ENCODE assay signal across 9 cellular contexts in genomic region chr7:37446371-37446770, GRCh38. TPM values are rescaled to one million over a fixed set of nuclear protein-coding genes. Genes with fewer than 3 reads are reported as not detected.
DNase-seq lines count a peak whose midpoint lies in the region; ATAC-seq and TF ChIP-seq lines count a peak whose summit lies in the region.
"Had no signal": no experiment of that assay in that cellular context is flagged by ENCODE, and none has a peak within 500 bp of the region (broad histone marks: within the 10 kb centered on the region; RNA-seq: fewer than 3 reads in every experiment).

No MANE protein-coding gene starts in this region.

- WGBS in stomach, 5 donors = 70 to 86% (median 82%) methylated on average over 3 of the region's 3 CpGs

- H3K4me3 ChIP-seq in stomach = no peak overlapping the region

- no peaks in the 10 kb centered on the region for H3K36me3 ChIP-seq in stomach

- peak overlapping the region in 1 of 5 donors; percentile 95 for H3K27ac ChIP-seq in stomach
- H3K27ac ChIP-seq: RWPE1 had no signal

- POLR2A ChIA-PET in activated CD4-positive, alpha-beta memory T cell treated with anti-CD3 and anti-CD28 coated beads, Interleukin-2, amount 10 ng/mL, durations not matched to agents 7 days and 5 days (lab: Charles Lee) = interaction anchor here (1.0 to 5.6 kb wide), 4 partner anchors 14 to 113 kb away, joined by 3 to 56 read pairs (median 4); no protein-coding TSS in a partner anchor

- no peak for ATAC-seq in activated CD8-positive, alpha-beta memory T cell treated with anti-CD3 and anti-CD28 coated beads, Interleukin-2, amount 10 ng/mL, durations not matched to agents 7 days and 5 days
- ATAC-seq in stimulated activated memory B cell treated with anti-CD40 and anti-IgM and Interleukin-4, amounts not matched to agents 10 μg/mL and 1 μg/mL and 100 μg/mL, for 72 hours = no peak

- no peak for TF ChIP-seq EP300 in stomach (IDR thresholded peaks at IDR 0.05)

- CTCF ChIA-PET in activated CD8-positive, alpha-beta memory T cell treated with anti-CD3 and anti-CD28 coated beads, Interleukin-2, amount 10 ng/mL, durations not matched to agents 7 days and 5 days (lab: Charles Lee) = interaction anchor here (0.6 to 3.1 kb wide), 5 partner anchors 10 to 162 kb away, joined by 3 to 21 read pairs (median 3); no protein-coding TSS in a partner anchor
- CTCF ChIA-PET in activated CD4-positive, alpha-beta memory T cell treated with anti-CD3 and anti-CD28 coated beads, Interleukin-2, amount 10 ng/mL, durations not matched to agents 7 days and 5 days (lab: Charles Lee) = interaction anchor here (1.1 to 2.0 kb wide), 4 partner anchors 82 to 162 kb away, joined by 3 to 7 read pairs (median 4); no protein-coding TSS in a partner anchor

- DNase-seq in activated CD8-positive, alpha-beta memory T cell treated with anti-CD3 and anti-CD28 coated beads, Interleukin-2, amount 10 ng/mL, durations not matched to agents 7 days and 5 days = no peak
- DNase-seq in activated CD8-positive, alpha-beta memory T cell treated with anti-CD3 and anti-CD28 coated beads, Interleukin-2, amount 50 U/mL, for 4 hours = no peak
- DNase-seq in activated CD4-positive, alpha-beta memory T cell treated with anti-CD3 and anti-CD28 coated beads, Interleukin-2, amount 10 ng/mL, durations not matched to agents 7 days and 5 days = no peak
- no peak for DNase-seq in immature natural killer cell
- DNase-seq in stomach = no peak
- no peak for DNase-seq in glomerular visceral epithelial cell (ENCODE audit: extremely low spot score)
- DNase-seq in posterior cingulate gyrus = no peak

- no peak for TF ChIP-seq POLR2A in stomach (IDR thresholded peaks at IDR 0.05)

- H3K4me3 Mint-ChIP-seq in activated CD8-positive, alpha-beta memory T cell treated with anti-CD3 and anti-CD28 coated beads, Interleukin-2, amount 10 ng/mL, durations not matched to agents 7 days and 5 days = peak overlapping the region; percentile 88
- peak overlapping the region; percentile 90 for H3K4me3 Mint-ChIP-seq in activated CD4-positive, alpha-beta memory T cell treated with anti-CD3 and anti-CD28 coated beads, Interleukin-2, amount 10 ng/mL, durations not matched to agents 7 days and 5 days
- peak overlapping the region; percentile 90 to 98 (median 94) for H3K4me3 Mint-ChIP-seq in immature natural killer cell
- H3K4me3 Mint-ChIP-seq in stimulated activated memory B cell treated with anti-CD40 and anti-IgM and Interleukin-4, amounts not matched to agents 10 μg/mL and 1 μg/mL and 100 μg/mL, for 72 hours = peak overlapping the region; percentile 11

- no peak overlapping the region for H3K27ac Mint-ChIP-seq in activated CD8-positive, alpha-beta memory T cell treated with anti-CD3 and anti-CD28 coated beads, Interleukin-2, amount 10 ng/mL, durations not matched to agents 7 days and 5 days
- peak overlapping the region; percentile 87 for H3K27ac Mint-ChIP-seq in activated CD4-positive, alpha-beta memory T cell treated with anti-CD3 and anti-CD28 coated beads, Interleukin-2, amount 10 ng/mL, durations not matched to agents 7 days and 5 days
- peak overlapping the region; percentile 91 to 99 (median 94) for H3K27ac Mint-ChIP-seq in immature natural killer cell
- H3K27ac Mint-ChIP-seq in stimulated activated memory B cell treated with anti-CD40 and anti-IgM and Interleukin-4, amounts not matched to agents 10 μg/mL and 1 μg/mL and 100 μg/mL, for 72 hours = peak overlapping the region; percentile 89

- H3K27me3 Mint-ChIP-seq in activated CD8-positive, alpha-beta memory T cell treated with anti-CD3 and anti-CD28 coated beads, Interleukin-2, amount 10 ng/mL, durations not matched to agents 7 days and 5 days = peaks cover 6% of the 10 kb centered on the region
- no peaks in the 10 kb centered on the region for H3K27me3 Mint-ChIP-seq in activated CD4-positive, alpha-beta memory T cell treated with anti-CD3 and anti-CD28 coated beads, Interleukin-2, amount 10 ng/mL, durations not matched to agents 7 days and 5 days
- peaks cover 17 to 26% (median 26%) of the 10 kb centered on the region in 3 donors for H3K27me3 Mint-ChIP-seq in immature natural killer cell (ENCODE audit: low read depth in 3 of 3)
- H3K27me3 Mint-ChIP-seq in stimulated activated memory B cell treated with anti-CD40 and anti-IgM and Interleukin-4, amounts not matched to agents 10 μg/mL and 1 μg/mL and 100 μg/mL, for 72 hours = no peaks in the 10 kb centered on the region

- intact Hi-C loops in stomach (cut with DNase I; ENCODE audit: low total_unique reads) (no loop called here), posterior cingulate gyrus (cut with DNase I) (loop anchor here (5.0 to 10.0 kb wide), 2 partner anchors 36 to 388 kb away; no protein-coding TSS in a partner anchor)

- H3K27me3 ChIP-seq in stomach = peaks cover 0 to 41% (median 14%) of the 10 kb centered on the region in 3 donors

- peaks cover 35% of the 10 kb centered on the region for H3K4me1 Mint-ChIP-seq in activated CD8-positive, alpha-beta memory T cell treated with anti-CD3 and anti-CD28 coated beads, Interleukin-2, amount 10 ng/mL, durations not matched to agents 7 days and 5 days
- H3K4me1 Mint-ChIP-seq in activated CD4-positive, alpha-beta memory T cell treated with anti-CD3 and anti-CD28 coated beads, Interleukin-2, amount 10 ng/mL, durations not matched to agents 7 days and 5 days = peaks cover 77% of the 10 kb centered on the region
- peaks cover 67 to 81% of the 10 kb centered on the region in 2 donors for H3K4me1 Mint-ChIP-seq in immature natural killer cell
- peaks cover 53% of the 10 kb centered on the region for H3K4me1 Mint-ChIP-seq in stimulated activated memory B cell treated with anti-CD40 and anti-IgM and Interleukin-4, amounts not matched to agents 10 μg/mL and 1 μg/mL and 100 μg/mL, for 72 hours

- H3K36me3 Mint-ChIP-seq in activated CD8-positive, alpha-beta memory T cell treated with anti-CD3 and anti-CD28 coated beads, Interleukin-2, amount 10 ng/mL, durations not matched to agents 7 days and 5 days = peaks cover 3% of the 10 kb centered on the region
- peaks cover 33% of the 10 kb centered on the region for H3K36me3 Mint-ChIP-seq in activated CD4-positive, alpha-beta memory T cell treated with anti-CD3 and anti-CD28 coated beads, Interleukin-2, amount 10 ng/mL, durations not matched to agents 7 days and 5 days (ENCODE audit: low read depth)
- H3K36me3 Mint-ChIP-seq in immature natural killer cell = peaks cover 0 to 11% (median 0%) of the 10 kb centered on the region in 3 donors
- H3K36me3 Mint-ChIP-seq in stimulated activated memory B cell treated with anti-CD40 and anti-IgM and Interleukin-4, amounts not matched to agents 10 μg/mL and 1 μg/mL and 100 μg/mL, for 72 hours = peaks cover 6% of the 10 kb centered on the region

- H3K4me1 ChIP-seq in stomach = peaks cover 11 to 53% (median 28%) of the 10 kb centered on the region in 4 donors

- H3K9me3 ChIP-seq in stomach = no peaks in the 10 kb centered on the region

- TF ChIP-seq CTCF in stomach (IDR thresholded peaks at IDR 0.05) = no peak

- no peaks in the 10 kb centered on the region for H3K9me3 Mint-ChIP-seq in activated CD8-positive, alpha-beta memory T cell treated with anti-CD3 and anti-CD28 coated beads, Interleukin-2, amount 10 ng/mL, durations not matched to agents 7 days and 5 days (ENCODE audit: low read depth)
- H3K9me3 Mint-ChIP-seq in activated CD4-positive, alpha-beta memory T cell treated with anti-CD3 and anti-CD28 coated beads, Interleukin-2, amount 10 ng/mL, durations not matched to agents 7 days and 5 days = no peaks in the 10 kb centered on the region
- peaks cover 0 to 2% (median under 1%) of the 10 kb centered on the region in 6 donors for H3K9me3 Mint-ChIP-seq in immature natural killer cell
- no peaks in the 10 kb centered on the region for H3K9me3 Mint-ChIP-seq in stimulated activated memory B cell treated with anti-CD40 and anti-IgM and Interleukin-4, amounts not matched to agents 10 μg/mL and 1 μg/mL and 100 μg/mL, for 72 hours

RNA-seq across cellular contexts. Expression of gene ELMO1, which starts 2.3 kb away (rescaled TPM):
- 100 to 1,000 TPM; 101 TPM for total RNA-seq in activated CD8-positive, alpha-beta memory T cell treated with anti-CD3 and anti-CD28 coated beads, Interleukin-2, amount 10 ng/mL, durations not matched to agents 7 days and 5 days
- 100 to 1,000 TPM; 100 to 102 TPM for total RNA-seq in activated CD4-positive, alpha-beta memory T cell treated with anti-CD3 and anti-CD28 coated beads, Interleukin-2, amount 10 ng/mL, durations not matched to agents 7 days and 5 days
- polyA plus RNA-seq in immature natural killer cell (10 to 100 TPM; 31.9 to 65.9 (median 53.1) TPM), stomach (10 to 100 TPM in 1 of 3 donors, 1 to 10 TPM in 2; 4.1 to 10.2 (median 6.5) TPM)
- total RNA-seq in stomach = 100 to 1,000 TPM in 2 of 5 donors, 10 to 100 TPM in 3; 16.1 to 117 (median 74.2) TPM

Comparison
In these comparisons a context has a peak if more than half of its experiments do, and no peak if none do; other contexts are left out.
1. H3K4me3 Mint-ChIP-seq: peak in every context shown above with its lines; median percentile 94 in immature natural killer cell; 90 in activated CD4-positive, alpha-beta memory T cell treated with anti-CD3 and anti-CD28 coated beads, Interleukin-2, amount 10 ng/mL, durations not matched to agents 7 days and 5 days; 88 in activated CD8-positive, alpha-beta memory T cell treated with anti-CD3 and anti-CD28 coated beads, Interleukin-2, amount 10 ng/mL, durations not matched to agents 7 days and 5 days; 11 in stimulated activated memory B cell treated with anti-CD40 and anti-IgM and Interleukin-4, amounts not matched to agents 10 μg/mL and 1 μg/mL and 100 μg/mL, for 72 hours.